Comparison of ENCODE assay signal across 13 cellular contexts in genomic region chr7:2243483-2243840, GRCh38. TPM values are rescaled to one million over a fixed set of nuclear protein-coding genes. Genes with fewer than 3 reads are reported as not detected.
DNase-seq lines count a peak whose midpoint lies in the region; ATAC-seq, FAIRE-seq and TF ChIP-seq lines count a peak whose summit lies in the region.
"Had no signal": no experiment of that assay in that cellular context is flagged by ENCODE, and none has a peak within 500 bp of the region (broad histone marks: within the 10 kb centered on the region; RNA-seq: fewer than 3 reads in every experiment).

No MANE protein-coding gene starts in this region.

- H3K36me3 ChIP-seq in SK-N-SH (replicated peaks in 1 of 2; ENCODE audit: control insufficient read depth in 1 of 2, insufficient read depth in 2 of 2, low read length in 1 of 2) (peaks cover 7 to 8% of the 10 kb centered on the region in 2 experiments), HUES64 (ENCODE audit: insufficient read depth, low read length) (peaks cover 27% of the 10 kb centered on the region), SJCRH30 (peaks cover 6% of the 10 kb centered on the region; the same call in 1 of the 2 replicates)

- 0 out of 2 replicates have a peak, but pooled peaks cover 6% of the 10 kb centered on the region for H4K20me1 ChIP-seq in SK-N-SH (ENCODE audit: insufficient read depth)

- no peak overlapping the region for H3K27ac Mint-ChIP-seq in activated T-helper 1 cell treated with anti-CD3 and anti-CD28 coated beads, Interleukin-12 subunit alpha, Interleukin-12 subunit beta, Interleukin-2, Interleukin-4 antibody, amounts not matched to agents 30 ng/mL and 10 ng/mL and 1 ng/mL, durations not matched to agents 14 hours and 24 hours and 36 hours
- H3K27ac Mint-ChIP-seq in natural killer cell: no peak overlapping the region

- no peak for FAIRE-seq in GM12891 (lab: Jason Lieb, UNC)
- FAIRE-seq: A204.1 had no signal

- H3K4me2 ChIP-seq in SK-N-SH: peak overlapping the region; percentile 100

- H3K27me3 Mint-ChIP-seq in activated T-helper 1 cell treated with anti-CD3 and anti-CD28 coated beads, Interleukin-12 subunit alpha, Interleukin-12 subunit beta, Interleukin-2, Interleukin-4 antibody, amounts not matched to agents 30 ng/mL and 10 ng/mL and 1 ng/mL, durations not matched to agents 14 hours and 24 hours and 36 hours (ENCODE audit: insufficient read depth): no peaks in the 10 kb centered on the region
- no peaks in the 10 kb centered on the region for H3K27me3 Mint-ChIP-seq in natural killer cell (ENCODE audit: low read depth in 2 of 2)

- H3K79me2 ChIP-seq in SK-N-SH (ENCODE audit: insufficient read depth): peaks cover 47% of the 10 kb centered on the region

- no peak for TF ChIP-seq CTCF in SK-N-SH (IDR thresholded peaks at IDR 0.05)
- no peak for TF ChIP-seq CTCF in natural killer cell (IDR thresholded peaks at IDR 0.05)

- H3K4me3 ChIP-seq in SK-N-SH (ENCODE audit: low read depth in 2 of 2, low read length in 1 of 2) (no peak overlapping the region), HUES64 (ENCODE audit: low read length) (peak overlapping the region; percentile 96), SJCRH30 (no peak overlapping the region)
- H3K4me3 ChIP-seq: body of pancreas had no signal

- no peaks in the 10 kb centered on the region for H3K9me3 Mint-ChIP-seq in activated T-helper 1 cell treated with anti-CD3 and anti-CD28 coated beads, Interleukin-12 subunit alpha, Interleukin-12 subunit beta, Interleukin-2, Interleukin-4 antibody, amounts not matched to agents 30 ng/mL and 10 ng/mL and 1 ng/mL, durations not matched to agents 14 hours and 24 hours and 36 hours
- no peaks in the 10 kb centered on the region for H3K9me3 Mint-ChIP-seq in natural killer cell

- H3K4me1 ChIP-seq in SK-N-SH (ENCODE audit: control insufficient read depth in 1 of 2, insufficient read depth in 2 of 2, low read depth in 1 of 2, low read length in 1 of 2): peaks cover 3 to 16% of the 10 kb centered on the region in 2 experiments; a peak in 3 of 4 replicates
- peaks cover 6% of the 10 kb centered on the region for H3K4me1 ChIP-seq in HUES64 (ENCODE audit: insufficient read depth, low read length)
- H3K4me1 ChIP-seq in SJCRH30: peaks cover 7% of the 10 kb centered on the region; the same call in 1 of the 2 replicates

- intact Hi-C loops in activated T-helper 1 cell treated with anti-CD3 and anti-CD28 coated beads, Interleukin-12 subunit alpha, Interleukin-12 subunit beta, Interleukin-2, Interleukin-4 antibody, amounts not matched to agents 30 ng/mL and 10 ng/mL and 1 ng/mL, durations not matched to agents 14 hours and 24 hours and 36 hours (cut with micrococcal nuclease): loop anchor here (2.0 kb wide), 1 partner anchor 71 kb away; the partner anchor contains the start of gene SNX8
- intact Hi-C loops in natural killer cell (cut with micrococcal nuclease): loop anchor here (10.0 kb wide), 2 partner anchors 221 to 669 kb away; partner anchors contain the start of gene PSMG3

- H3K4me1 Mint-ChIP-seq in activated T-helper 1 cell treated with anti-CD3 and anti-CD28 coated beads, Interleukin-12 subunit alpha, Interleukin-12 subunit beta, Interleukin-2, Interleukin-4 antibody, amounts not matched to agents 30 ng/mL and 10 ng/mL and 1 ng/mL, durations not matched to agents 14 hours and 24 hours and 36 hours (ENCODE audit: low read depth): peaks cover 26% of the 10 kb centered on the region
- H3K4me1 Mint-ChIP-seq in natural killer cell: peaks cover 11 to 35% of the 10 kb centered on the region in 2 donors

- no peak overlapping the region for H2AFZ ChIP-seq in SK-N-SH (ENCODE audit: low read depth)

- CTCF ChIA-PET in SK-N-SH (lab: Yijun Ruan, JAX): interaction anchor here (2.1 kb wide), 1 partner anchor 18 kb away, joined by 8 read pairs; no protein-coding TSS in a partner anchor

- peaks cover 7% of the 10 kb centered on the region for H3K36me3 Mint-ChIP-seq in activated T-helper 1 cell treated with anti-CD3 and anti-CD28 coated beads, Interleukin-12 subunit alpha, Interleukin-12 subunit beta, Interleukin-2, Interleukin-4 antibody, amounts not matched to agents 30 ng/mL and 10 ng/mL and 1 ng/mL, durations not matched to agents 14 hours and 24 hours and 36 hours (ENCODE audit: low read depth)
- no peaks in the 10 kb centered on the region for H3K36me3 Mint-ChIP-seq in natural killer cell

- TF ChIP-seq EP300 in SK-N-SH (IDR thresholded peaks at IDR 0.05; ENCODE audit: borderline replicate concordance in 1 of 2, low read depth in 1 of 2, low read length in 1 of 2): no peak

- H3F3A ChIP-seq in SK-N-SH (replicated peaks; ENCODE audit: insufficient read depth): peaks cover 11% of the 10 kb centered on the region

- no peak for DNase-seq in SK-N-SH
- DNase-seq in activated T-helper 1 cell treated with anti-CD3 and anti-CD28 coated beads, Interleukin-12 subunit alpha, Interleukin-12 subunit beta, Interleukin-2, Interleukin-4 antibody, amounts not matched to agents 30 ng/mL and 10 ng/mL and 1 ng/mL, durations not matched to agents 14 hours and 24 hours and 36 hours (ENCODE audit: low spot score): no peak
- no peak for DNase-seq in natural killer cell
- no peak for DNase-seq in GM12891 (ENCODE audit: insufficient read length, low spot score)
- no peak for DNase-seq in SJCRH30
- DNase-seq: body of pancreas, NCI-H1105, NCI-H510A treated with DMSO at 0.1 percent for 48 hours had no signal

- TF ChIP-seq POLR2A in GM12891 (IDR thresholded peaks at IDR 0.05; ENCODE audit: low read depth, low read length): no peak

- H3K9me2 ChIP-seq in SK-N-SH: no peaks in the 10 kb centered on the region

- no peak overlapping the region for H3K9ac ChIP-seq in SK-N-SH
- H3K9ac ChIP-seq in HUES64 (ENCODE audit: low read depth, low read length): no peak overlapping the region

- no peak for TF ChIP-seq RAD21 in SK-N-SH (IDR thresholded peaks at IDR 0.05; ENCODE audit: low read length)

- ATAC-seq in SK-N-SH treated with all-trans-retinoic acid at 6 μM for 48 hours (no peak), natural killer cell (no peak), GM21381 (IDR thresholded peaks at IDR 0.05; ENCODE audit: unreplicated experiment) (no peak)
- ATAC-seq: body of pancreas had no signal

- WGBS in SK-N-SH (ENCODE audit: low lambda C conversion rate): 97% methylated on average over 10 of the region's 10 CpGs
- 94% methylated on average over 10 of the region's 10 CpGs for WGBS in HUES64

- H3K27ac ChIP-seq in SK-N-SH (ENCODE audit: low read depth in 2 of 2, low read length in 1 of 2) (no peak overlapping the region), HUES64 (ENCODE audit: low read depth, low read length) (no peak overlapping the region), SJCRH30 (no peak overlapping the region)
- H3K27ac ChIP-seq: body of pancreas, suprapubic skin had no signal

- H3K27me3 ChIP-seq in SK-N-SH (ENCODE audit: insufficient read depth) (no peaks in the 10 kb centered on the region), HUES64 (ENCODE audit: insufficient read depth, low read length) (no peaks in the 10 kb centered on the region), SJCRH30 (no peaks in the 10 kb centered on the region)
- H3K27me3 ChIP-seq: body of pancreas, suprapubic skin had no signal

- peak overlapping the region; percentile 96 for H3K4me3 Mint-ChIP-seq in activated T-helper 1 cell treated with anti-CD3 and anti-CD28 coated beads, Interleukin-12 subunit alpha, Interleukin-12 subunit beta, Interleukin-2, Interleukin-4 antibody, amounts not matched to agents 30 ng/mL and 10 ng/mL and 1 ng/mL, durations not matched to agents 14 hours and 24 hours and 36 hours
- peak overlapping the region; percentile 13 for H3K4me3 Mint-ChIP-seq in natural killer cell

- POLR2A ChIA-PET in SK-N-SH (lab: Yijun Ruan, JAX): no interaction called here

- H3K9me3 ChIP-seq in SK-N-SH (no peaks in the 10 kb centered on the region), HUES64 (ENCODE audit: insufficient read depth, low read depth, low read length) (no peaks in the 10 kb centered on the region), SJCRH30 (replicated peaks) (no peaks in the 10 kb centered on the region)
- H3K9me3 ChIP-seq: body of pancreas, suprapubic skin had no signal

TF ChIP-seq in SK-N-SH, 30 proteins besides CTCF, POLR2A, EP300 and RAD21 (continues in another document):
- TF ChIP-seq JUND (IDR thresholded peaks at IDR 0.05): no peak

TF ChIP-seq in GM12891, 5 proteins besides CTCF, POLR2A, EP300 and RAD21 (continues in another document):
- TF ChIP-seq TAF1 (IDR thresholded peaks at IDR 0.05; ENCODE audit: low read depth, low read length): no peak

RNA-seq across cellular contexts. Expression of gene NUDT1, which starts 1.4 kb away (rescaled TPM):
- polyA plus RNA-seq in SK-N-SH (2012; rRNA removed): 79.5 and 98.1 TPM in 2 replicates
- 69.1 and 83.0 TPM in 2 replicates for polyA plus RNA-seq in SK-N-SH (2012; cell fraction: cytosol; rRNA removed)
- 53.9 and 64.3 TPM in 2 replicates for polyA plus RNA-seq in SK-N-SH (2012; cell fraction: nucleus; rRNA removed)
- 67.1 TPM for polyA plus RNA-seq in HUES64 (2013, experiment 1 of 2)
- polyA plus RNA-seq in HUES64 (2013, experiment 2 of 2): 70.0 TPM
- 74.9 TPM in 2 replicates for total RNA-seq in activated T-helper 1 cell treated with anti-CD3 and anti-CD28 coated beads, Interleukin-12 subunit alpha, Interleukin-12 subunit beta, Interleukin-2, Interleukin-4 antibody, amounts not matched to agents 30 ng/mL and 10 ng/mL and 1 ng/mL, durations not matched to agents 14 hours and 24 hours and 36 hours
- total RNA-seq in natural killer cell: 10 to 100 TPM; 17.9 to 19.2 (median 18.2) TPM
- 56.5 TPM for polyA plus RNA-seq in GM12891 (2012; ENCODE audit: low read depth, missing spikeins)
- 71.2 and 91.3 TPM in 2 replicates for total RNA-seq in SJCRH30 (2014; rRNA removed; shearing (Covaris generic))

RNA-seq across cellular contexts. Expression of gene MRM2, which starts 1.5 kb away (rescaled TPM):
- 30.7 and 34.8 TPM in 2 replicates for polyA plus RNA-seq in SK-N-SH (2012; rRNA removed)
- 36.0 and 37.6 TPM in 2 replicates for polyA plus RNA-seq in SK-N-SH (2012; cell fraction: cytosol; rRNA removed)
- 13.9 and 18.7 TPM in 2 replicates for polyA plus RNA-seq in SK-N-SH (2012; cell fraction: nucleus; rRNA removed)
- polyA plus RNA-seq in HUES64 (2013, experiment 1 of 2): 44.4 TPM
- polyA plus RNA-seq in HUES64 (2013, experiment 2 of 2): 39.4 TPM
- 47.8 and 48.6 TPM in 2 replicates for total RNA-seq in activated T-helper 1 cell treated with anti-CD3 and anti-CD28 coated beads, Interleukin-12 subunit alpha, Interleukin-12 subunit beta, Interleukin-2, Interleukin-4 antibody, amounts not matched to agents 30 ng/mL and 10 ng/mL and 1 ng/mL, durations not matched to agents 14 hours and 24 hours and 36 hours
- total RNA-seq in natural killer cell: 10 to 100 TPM in 2 of 3 donors, 1 to 10 TPM in 1; 7.9 to 12.0 (median 10.0) TPM
- polyA plus RNA-seq in GM12891 (2012; ENCODE audit: low read depth, missing spikeins): 44.2 TPM
- total RNA-seq in SJCRH30 (2014; rRNA removed; shearing (Covaris generic)): 39.6 and 42.4 TPM in 2 replicates

RNA-seq across cellular contexts. Expression of gene MAD1L1, which starts 10.7 kb away (rescaled TPM):
- polyA plus RNA-seq in SK-N-SH (2012; rRNA removed): 28.7 and 46.2 TPM in 2 replicates
- polyA plus RNA-seq in SK-N-SH (2012; cell fraction: cytosol; rRNA removed): 20.4 and 23.6 TPM in 2 replicates
- 29.9 and 64.7 TPM in 2 replicates for polyA plus RNA-seq in SK-N-SH (2012; cell fraction: nucleus; rRNA removed)
- 19.4 TPM for polyA plus RNA-seq in HUES64 (2013, experiment 1 of 2)
- 24.2 TPM for polyA plus RNA-seq in HUES64 (2013, experiment 2 of 2)
- 56.2 and 56.4 TPM in 2 replicates for total RNA-seq in activated T-helper 1 cell treated with anti-CD3 and anti-CD28 coated beads, Interleukin-12 subunit alpha, Interleukin-12 subunit beta, Interleukin-2, Interleukin-4 antibody, amounts not matched to agents 30 ng/mL and 10 ng/mL and 1 ng/mL, durations not matched to agents 14 hours and 24 hours and 36 hours
- 10 to 100 TPM; 53.6 to 81.2 (median 77.4) TPM for total RNA-seq in natural killer cell
- polyA plus RNA-seq in GM12891 (2012; ENCODE audit: low read depth, missing spikeins): 90.5 TPM
- total RNA-seq in SJCRH30 (2014; rRNA removed; shearing (Covaris generic)): 25.9 and 31.5 TPM in 2 replicates
